ENCODE assay signal across 1 cellular context in genomic region chr4:41028392-41029076, GRCh38.
TF ChIP-seq lines count a peak whose summit lies in the region.

No MANE protein-coding gene starts in this region.

TF ChIP-seq in HEK293, 187 proteins besides CTCF, POLR2A, EP300 and RAD21 (continued from another document):
- TF ChIP-seq KLF17 (tag by site-specific recombination; IDR thresholded peaks at IDR 0.05) (no peak), ZNF404 (tag by site-specific recombination; IDR thresholded peaks at IDR 0.05) (no peak), ATF2 (tag by site-specific recombination; IDR thresholded peaks at IDR 0.05; ENCODE audit: low read depth) (no peak), ZNF514 (tag by site-specific recombination; IDR thresholded peaks at IDR 0.05) (no peak), ZNF76 (tag by site-specific recombination; IDR thresholded peaks at IDR 0.05; ENCODE audit: borderline replicate concordance, low read depth) (no peak), ZNF701 (tag by site-specific recombination; IDR thresholded peaks at IDR 0.05) (no peak), ZNF791 (tag by site-specific recombination; IDR thresholded peaks at IDR 0.05) (no peak), ZNF488 (tag by site-specific recombination; IDR thresholded peaks at IDR 0.05) (no peak), PRDM10 (tag by site-specific recombination; IDR thresholded peaks at IDR 0.05) (peak; percentile 72), KLF1 (tag by site-specific recombination; IDR thresholded peaks at IDR 0.05) (no peak), PRDM6 (tag by site-specific recombination; IDR thresholded peaks at IDR 0.05) (peak; percentile 99), ZNF394 (tag by site-specific recombination; IDR thresholded peaks at IDR 0.05; ENCODE audit: borderline replicate concordance) (no peak), ZNF645 (tag by site-specific recombination; IDR thresholded peaks at IDR 0.05) (no peak), EGR2 (tag by site-specific recombination; IDR thresholded peaks at IDR 0.05; ENCODE audit: low read depth) (no peak), ZNF555 (tag by site-specific recombination; conservative IDR thresholded peaks at IDR 0.05) (no peak), ZNF24 (tag by site-specific recombination; IDR thresholded peaks at IDR 0.05) (no peak), ZFP41 (tag by site-specific recombination; IDR thresholded peaks at IDR 0.05; ENCODE audit: borderline replicate concordance) (no peak), ZNF23 (tag by site-specific recombination; IDR thresholded peaks at IDR 0.05; ENCODE audit: borderline replicate concordance) (no peak), ZNF138 (tag by site-specific recombination; IDR thresholded peaks at IDR 0.05; ENCODE audit: borderline replicate concordance) (no peak), ZNF423 (tag by site-specific recombination; IDR thresholded peaks at IDR 0.05) (no peak), ZNF266 (tag by site-specific recombination; IDR thresholded peaks at IDR 0.05; ENCODE audit: low read depth) (no peak), ZSCAN16 (tag by site-specific recombination; IDR thresholded peaks at IDR 0.05) (no peak), ZNF350 (tag by site-specific recombination; IDR thresholded peaks at IDR 0.05) (no peak), ZNF211 (tag by site-specific recombination; IDR thresholded peaks at IDR 0.05; ENCODE audit: low read depth) (no peak), PBX3 (CRISPR knock-in tag; IDR thresholded peaks at IDR 0.05) (no peak), ZNF677 (tag by site-specific recombination; IDR thresholded peaks at IDR 0.05) (no peak), ZNF169 (tag by site-specific recombination; IDR thresholded peaks at IDR 0.05) (no peak), ZSCAN30 (tag by site-specific recombination; IDR thresholded peaks at IDR 0.05) (no peak), SP2 (tag by site-specific recombination; IDR thresholded peaks at IDR 0.05) (no peak), AEBP2 (tag by site-specific recombination; IDR thresholded peaks at IDR 0.05; ENCODE audit: borderline replicate concordance) (no peak), ZNF792 (tag by site-specific recombination; IDR thresholded peaks at IDR 0.05) (no peak), ZNF560 (tag by site-specific recombination; IDR thresholded peaks at IDR 0.05; ENCODE audit: borderline replicate concordance) (no peak), ZFP37 (tag by site-specific recombination; IDR thresholded peaks at IDR 0.05) (no peak), ZNF596 (tag by site-specific recombination; IDR thresholded peaks at IDR 0.05) (no peak), ZNF148 (tag by site-specific recombination; IDR thresholded peaks at IDR 0.05; ENCODE audit: borderline replicate concordance) (no peak), ZNF274 (IDR thresholded peaks at IDR 0.05; ENCODE audit: low read length) (no peak), ZNF274 (tag by site-specific recombination; IDR thresholded peaks at IDR 0.05; ENCODE audit: borderline replicate concordance) (no peak), ZNF10 (tag by site-specific recombination; IDR thresholded peaks at IDR 0.05) (no peak), ZNF2 (tag by site-specific recombination; IDR thresholded peaks at IDR 0.05) (peak; percentile 69), ZBTB10 (tag by site-specific recombination; IDR thresholded peaks at IDR 0.05) (no peak)
